In the genomic region with DNA sequence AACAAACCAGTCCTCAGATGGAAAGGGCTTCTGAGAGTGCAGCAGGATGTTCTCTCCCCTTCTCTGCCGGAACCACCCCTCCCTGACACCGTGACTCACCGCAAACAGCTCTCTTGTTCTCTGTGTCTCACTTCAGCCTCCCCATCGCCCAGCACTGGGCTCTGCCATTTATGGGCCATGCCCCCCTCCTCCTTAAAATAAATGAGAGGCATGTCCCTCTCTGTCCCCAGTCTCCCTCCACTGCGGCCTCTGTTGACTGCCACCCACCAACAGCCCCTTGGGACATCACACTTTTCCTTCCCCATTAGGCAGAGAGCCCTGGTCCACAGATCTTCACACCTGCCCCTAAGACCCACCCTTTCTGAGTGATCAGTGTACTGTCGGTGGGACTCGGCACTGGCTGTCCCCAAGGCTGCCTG, we compare ENCODE assay signal across 8 cellular contexts. TPM values are rescaled to one million over a fixed set of nuclear protein-coding genes. Genes with fewer than 3 reads are reported as not detected.
DNase-seq lines count a peak whose midpoint lies in the region; ATAC-seq and TF ChIP-seq lines count a peak whose summit lies in the region.

No MANE protein-coding gene starts in this region.

- H3K4me3 Mint-ChIP-seq in natural killer cell: peak overlapping the region; percentile 92

- no peak for TF ChIP-seq POLR2A in body of pancreas (IDR thresholded peaks at IDR 0.05)

- peak overlapping the region; percentile 51 to 62 for H3K9ac ChIP-seq in stomach smooth muscle (ENCODE audit: low read length in 2 of 2)

- TF ChIP-seq CTCF in natural killer cell (IDR thresholded peaks at IDR 0.05) (no peak), body of pancreas (IDR thresholded peaks at IDR 0.05) (no peak)

- no peaks in the 10 kb centered on the region for H3K36me3 Mint-ChIP-seq in natural killer cell

- intact Hi-C loops in Right ventricle myocardium superior (cut with DNase I): no loop called here
- intact Hi-C loops in Right ventricle myocardium inferior (cut with DNase I): no loop called here
- intact Hi-C loops in natural killer cell (cut with micrococcal nuclease): loop anchor here (5.0 kb wide), 3 partner anchors 62 to 228 kb away; no protein-coding TSS in a partner anchor
- intact Hi-C loops in body of pancreas (cut with DNase I): no loop called here

- H3K9me3 ChIP-seq in stomach smooth muscle (ENCODE audit: control insufficient read depth in 2 of 2, low read length in 2 of 2) (no peaks in the 10 kb centered on the region), body of pancreas (no peaks in the 10 kb centered on the region)

- H3K4me1 Mint-ChIP-seq in natural killer cell: peaks cover 59 to 60% of the 10 kb centered on the region in 2 donors

- 55 to 78% methylated on average over 7 of the region's 7 CpGs for WGBS in body of pancreas, 2 donors

- H3K27me3 ChIP-seq in stomach smooth muscle (ENCODE audit: control insufficient read depth in 1 of 2, insufficient read depth in 2 of 2, low read length in 2 of 2) (no peaks in the 10 kb centered on the region), body of pancreas (no peaks in the 10 kb centered on the region)

- peaks cover 43% of the 10 kb centered on the region for H3K4me1 ChIP-seq in stomach smooth muscle (ENCODE audit: control insufficient read depth, insufficient read depth, low read length)
- H3K4me1 ChIP-seq in body of pancreas: peaks cover 10% of the 10 kb centered on the region

- H3K27ac Mint-ChIP-seq in natural killer cell: peak overlapping the region; percentile 99

- H3K4me3 ChIP-seq in stomach smooth muscle (ENCODE audit: low read length in 2 of 2): no peak overlapping the region
- no peak overlapping the region for H3K4me3 ChIP-seq in body of pancreas

- no peaks in the 10 kb centered on the region for H3K9me3 Mint-ChIP-seq in natural killer cell

- H3K36me3 ChIP-seq in stomach smooth muscle (ENCODE audit: control insufficient read depth in 2 of 2, insufficient read depth in 2 of 2, low read length in 2 of 2): peaks cover 3 to 4% of the 10 kb centered on the region in 2 donors
- no peaks in the 10 kb centered on the region for H3K36me3 ChIP-seq in body of pancreas (replicated peaks in 1 of 2; ENCODE audit: insufficient read depth in 1 of 2, low read depth in 2 of 2)

- peak overlapping the region; percentile 83 for H3K27ac ChIP-seq in stomach smooth muscle (ENCODE audit: low read length)
- no peak overlapping the region for H3K27ac ChIP-seq in body of pancreas

- DNase-seq in Right ventricle myocardium superior: peak; percentile 46
- DNase-seq in Right ventricle myocardium inferior (ENCODE audit: missing footprints): no peak
- peak in 3 of 4 experiments; percentile 39 to 41 (median 40) for DNase-seq in activated CD4-positive, CD25-positive, alpha-beta regulatory T cell (lab: John Stamatoyannopoulos, UW)
- peak; percentile 79 for DNase-seq in dermis blood vessel endothelial cell
- peak; percentile 75 for DNase-seq in natural killer cell
- no peak for DNase-seq in body of pancreas

- no peaks in the 10 kb centered on the region for H3K27me3 Mint-ChIP-seq in natural killer cell (ENCODE audit: low read depth in 2 of 2)

- ATAC-seq in Right ventricle myocardium superior (ENCODE audit: poor library complexity) (no peak), Right ventricle myocardium inferior (no peak), HG03521 (IDR thresholded peaks at IDR 0.05; ENCODE audit: unreplicated experiment) (peak; percentile 55), natural killer cell (peak; percentile 92 to 95 (median 94)), body of pancreas (no peak)

RNA-seq across cellular contexts. Expression of a gene that starts 6.3 kb away (rescaled TPM):
- total RNA-seq in Right ventricle myocardium superior (10.5 TPM), Right ventricle myocardium inferior (10.9 TPM), dermis blood vessel endothelial cell (12.6 and 25.5 TPM in 2 replicates), natural killer cell (10 to 100 TPM; 15.5 to 24.4 (median 17.1) TPM), body of pancreas (10 to 100 TPM; 10.6 to 22.4 TPM)

RNA-seq across cellular contexts. Expression of a gene that starts 12.3 kb away (rescaled TPM):
- total RNA-seq in Right ventricle myocardium superior (0.05 TPM), Right ventricle myocardium inferior (0.32 TPM), dermis blood vessel endothelial cell (not detected in 2 replicates), natural killer cell (100 to 1,000 TPM in 1 of 3 donors, 10 to 100 TPM in 2; 83.2 to 118 (median 94.5) TPM), body of pancreas (under 1 TPM; 0.78 to 0.99 TPM)

RNA-seq across cellular contexts. Expression of a gene that starts 43.8 kb away (rescaled TPM):
- total RNA-seq in Right ventricle myocardium superior (7.5 TPM), Right ventricle myocardium inferior (8.4 TPM), dermis blood vessel endothelial cell (21.4 and 21.6 TPM in 2 replicates), natural killer cell (1 to 10 TPM in 2 of 3 donors, under 1 TPM in 1; 0.75 to 2.5 (median 1.5) TPM), body of pancreas (10 to 100 TPM; 33.0 to 36.1 TPM)

Comparison
In these comparisons a context has a peak if more than half of its experiments do, and no peak if none do; other contexts are left out.
1. DNase-seq: peak in Right ventricle myocardium superior (single experiment), activated CD4-positive, CD25-positive, alpha-beta regulatory T cell (3 of 4), dermis blood vessel endothelial cell (single experiment) and natural killer cell (single experiment); none in Right ventricle myocardium inferior (single experiment) and body of pancreas (0 of 4).
2. ATAC-seq: peak in HG03521 (single experiment) and natural killer cell (3 of 3); none in Right ventricle myocardium superior (single experiment), Right ventricle myocardium inferior (single experiment) and body of pancreas (single experiment).
3. RNA of a gene that starts 12.3 kb away (total RNA-seq): 83.2 to 118 TPM in natural killer cell; 0.78 to 0.99 TPM in body of pancreas, 0.32 TPM in Right ventricle myocardium inferior (single experiment), 0.05 TPM in Right ventricle myocardium superior (single experiment) and not detected in dermis blood vessel endothelial cell; every median in the first group is over 10 times any median in the second.